ENCODE assay signal across 1 cellular context in genomic region chr17:27760069-27760885, GRCh38.
A peak's percentile ranks its signal among the peaks of the same experiment; 100 is the strongest.
TF ChIP-seq lines count a peak whose summit lies in the region.

No MANE protein-coding gene starts in this region.

TF ChIP-seq in K562, 482 proteins besides CTCF, POLR2A, EP300 and RAD21 (continued from another document):
- peak; percentile 87 for TF ChIP-seq SMC3 (conservative IDR thresholded peaks at IDR 0.05; ENCODE audit: insufficient read depth, low read depth, low read length)
- 0 out of 2 replicates have a peak, but pooled peaks have one; percentile 36 for TF ChIP-seq TOE1 (IDR thresholded peaks at IDR 0.05; ENCODE audit: borderline replicate concordance)
- no peak for TF ChIP-seq TOE1 (CRISPR knock-in tag; IDR thresholded peaks at IDR 0.05; ENCODE audit: borderline replicate concordance, low read depth)
- peak; percentile 79 for TF ChIP-seq DEAF1 (CRISPR knock-in tag; IDR thresholded peaks at IDR 0.05)
- TF ChIP-seq ZBTB2 (IDR thresholded peaks at IDR 0.05) = no peak
- no peak for TF ChIP-seq BRF1 (IDR thresholded peaks at IDR 0.05; ENCODE audit: borderline replicate concordance, extremely low read depth, insufficient read length)
- no peak for TF ChIP-seq PRMT5 (CRISPR knock-in tag; IDR thresholded peaks at IDR 0.05)
- TF ChIP-seq ESRRA (IDR thresholded peaks at IDR 0.05; ENCODE audit: borderline replicate concordance, low read depth) = peak; percentile 81
- TF ChIP-seq TBL1XR1 (IDR thresholded peaks at IDR 0.05; ENCODE audit: low read length in 2 of 2) = 0 out of 4 replicates have a peak, but pooled peaks of 1 of the 2 experiments have one; percentile 14
- TF ChIP-seq SMARCA5 (IDR thresholded peaks at IDR 0.05) = peak; percentile 70; the same call in 1 of the 2 replicates
- peak; percentile 44; the same call in 1 of the 2 replicates for TF ChIP-seq EHMT2 (IDR thresholded peaks at IDR 0.05)
- TF ChIP-seq ATF7 (IDR thresholded peaks at IDR 0.05) = 0 out of 2 replicates have a peak, but pooled peaks have one; percentile 21
- no peak for TF ChIP-seq DDX20 (tag; IDR thresholded peaks at IDR 0.05; ENCODE audit: low read depth)
- TF ChIP-seq STAG1 (CRISPR knock-in tag; IDR thresholded peaks at IDR 0.05; ENCODE audit: borderline replicate concordance) = peak; percentile 92
- no peak for TF ChIP-seq SRSF3 (IDR thresholded peaks at IDR 0.05; ENCODE audit: insufficient read depth, low read length)
- TF ChIP-seq ARID2 (IDR thresholded peaks at IDR 0.05) = 0 out of 2 replicates have a peak, but pooled peaks have one; percentile 60
- 0 out of 2 replicates have a peak, but pooled peaks have one; percentile 56 for TF ChIP-seq RB1 (IDR thresholded peaks at IDR 0.05; ENCODE audit: low read depth)
- no peak for TF ChIP-seq ETV6 (IDR thresholded peaks at IDR 0.05; ENCODE audit: borderline replicate concordance in 1 of 2, low read depth in 2 of 2, low read length in 1 of 2)
- no peak for TF ChIP-seq ETV6 (CRISPR knock-in tag; IDR thresholded peaks at IDR 0.05; ENCODE audit: borderline replicate concordance)
- TF ChIP-seq SIN3B (IDR thresholded peaks at IDR 0.05; ENCODE audit: low read depth) = peak; percentile 42; the same call in 1 of the 2 replicates
- TF ChIP-seq MCM7 (IDR thresholded peaks at IDR 0.05) = no peak
- no peak for TF ChIP-seq NR1H2 (CRISPR knock-in tag; IDR thresholded peaks at IDR 0.05)
- peak; percentile 49 for TF ChIP-seq CTCFL (IDR thresholded peaks at IDR 0.05; ENCODE audit: borderline replicate concordance, insufficient read depth, low read depth, low read length, poor library complexity, severe bottlenecking)
- TF ChIP-seq HDAC2 (IDR thresholded peaks at IDR 0.05) = peak; percentile 61; the same call in 1 of the 2 replicates
- peak in 1 of 2 experiments; percentile 78; a peak in 2 of 4 replicates for TF ChIP-seq RCOR1 (IDR thresholded peaks at IDR 0.05; ENCODE audit: borderline replicate concordance in 1 of 2, low read depth in 2 of 2, low read length in 2 of 2)
- 0 out of 2 replicates have a peak, but pooled peaks have one; percentile 29 for TF ChIP-seq MYC (IDR thresholded peaks at IDR 0.05; ENCODE audit: low read depth, low read length)
- no peak for TF ChIP-seq MYC (CRISPR knock-in tag; IDR thresholded peaks at IDR 0.05; ENCODE audit: borderline replicate concordance, low read depth)
- no peak for TF ChIP-seq MEIS2 (IDR thresholded peaks at IDR 0.05; ENCODE audit: partially characterized antibody)
- TF ChIP-seq ZC3H8 (IDR thresholded peaks at IDR 0.05) = no peak
- peak in 1 of 2 experiments; percentile 55; a peak in 1 of 4 replicates for TF ChIP-seq KDM1A (IDR thresholded peaks at IDR 0.05)
- no peak for TF ChIP-seq MIER1 (IDR thresholded peaks at IDR 0.05; ENCODE audit: low read depth)
- TF ChIP-seq HCFC1 (IDR thresholded peaks at IDR 0.05; ENCODE audit: low read depth, low read length) = 0 out of 2 replicates have a peak, but pooled peaks have one; percentile 18
- TF ChIP-seq SMAD3 (CRISPR knock-in tag; conservative IDR thresholded peaks at IDR 0.05) = no peak
- TF ChIP-seq ARNT (IDR thresholded peaks at IDR 0.05) = peak in 1 of 2 experiments; percentile 54; a peak in 1 of 4 replicates
- TF ChIP-seq CSDE1 (IDR thresholded peaks at IDR 0.05) = no peak
- peak; percentile 66; the same call in 1 of the 2 replicates for TF ChIP-seq CC2D1A (IDR thresholded peaks at IDR 0.05)
- peak; percentile 59; the same call in 1 of the 2 replicates for TF ChIP-seq BCOR (IDR thresholded peaks at IDR 0.05)
- 0 out of 4 replicates have a peak, but pooled peaks of 1 of the 2 experiments have one; percentile 44 for TF ChIP-seq NONO (IDR thresholded peaks at IDR 0.05; ENCODE audit: low read depth in 2 of 2, low read length in 1 of 2)
- 0 out of 2 replicates have a peak, but pooled peaks have one; percentile 30 for TF ChIP-seq MTA3 (IDR thresholded peaks at IDR 0.05; ENCODE audit: borderline replicate concordance)
- peak in 2 of 3 experiments; percentile 31 to 68 for TF ChIP-seq YY1 (IDR thresholded peaks at IDR 0.05; ENCODE audit: borderline replicate concordance in 1 of 3, control insufficient read depth in 1 of 3, extremely low read depth in 1 of 3, insufficient read depth in 3 of 3, insufficient read length in 1 of 3, insufficient replicate concordance in 2 of 3, low read depth in 1 of 3, low read length in 2 of 3)
- TF ChIP-seq RBM25 (IDR thresholded peaks at IDR 0.05; ENCODE audit: low read depth, low read length, severe bottlenecking) = peak; percentile 70
- TF ChIP-seq ADNP (tag; IDR thresholded peaks at IDR 0.05) = peak; percentile 65
- no peak for TF ChIP-seq MYNN (IDR thresholded peaks at IDR 0.05)
- no peak for TF ChIP-seq MYNN (CRISPR knock-in tag; IDR thresholded peaks at IDR 0.05)
- TF ChIP-seq CTBP1 (IDR thresholded peaks at IDR 0.05; ENCODE audit: borderline replicate concordance) = peak; percentile 72
- no peak for TF ChIP-seq RUNX1 (IDR thresholded peaks at IDR 0.05; ENCODE audit: low read depth)
- no peak for TF ChIP-seq MBD2 (IDR thresholded peaks at IDR 0.05; ENCODE audit: borderline replicate concordance, low read depth)
